10 cellular contexts compared by ENCODE assay signal in genomic region chr12:57834086-57834876, GRCh38. TPM values are rescaled to one million over a fixed set of nuclear protein-coding genes. Genes with fewer than 3 reads are reported as not detected.
DNase-seq lines count a peak whose midpoint lies in the region; ATAC-seq and TF ChIP-seq lines count a peak whose summit lies in the region.
"Had no signal": no experiment of that assay in that cellular context is flagged by ENCODE, and none has a peak within 500 bp of the region (broad histone marks: within the 10 kb centered on the region; RNA-seq: fewer than 3 reads in every experiment).

No MANE protein-coding gene starts in this region.

- H4K20me1 ChIP-seq in IMR-90 (ENCODE audit: insufficient read depth, low read length), result peaks cover 98% of the 10 kb centered on the region
- peaks cover 92% of the 10 kb centered on the region for H4K20me1 ChIP-seq in osteoblast (ENCODE audit: insufficient read depth, low read length)

- CTCF ChIA-PET in CD8-positive, alpha-beta memory T cell (lab: Charles Lee), result interaction anchor here (1.4 to 7.3 kb wide), 4 partner anchors 8 to 70 kb away, joined by 3 to 78 read pairs (median 10); partner anchors contain the start of gene CTDSP2
- CTCF ChIA-PET in IMR-90 (lab: Yijun Ruan, JAX), result no interaction called here

- H2BK15ac ChIP-seq in IMR-90 (ENCODE audit: low read depth, low read length), result no peak overlapping the region

- ATAC-seq in IMR-90 (ENCODE audit: low read depth) (no peak), GM21515 (IDR thresholded peaks at IDR 0.05; ENCODE audit: unreplicated experiment) (no peak), GM21390 (IDR thresholded peaks at IDR 0.05; ENCODE audit: unreplicated experiment) (no peak)
- ATAC-seq in activated naive CD8-positive, alpha-beta T cell treated with anti-CD3 and anti-CD28 coated beads, Interleukin-2, amount 10 ng/mL, durations not matched to agents 7 days and 5 days (ENCODE audit: low read depth), result no peak

- no peak overlapping the region for H4K5ac ChIP-seq in IMR-90 (ENCODE audit: low read depth, low read length)

- H2AFZ ChIP-seq in IMR-90 (replicated peaks; ENCODE audit: low read length, poor library complexity) (no peak overlapping the region), osteoblast (ENCODE audit: low read length) (no peak overlapping the region)

- no peak overlapping the region for H2AK5ac ChIP-seq in IMR-90 (ENCODE audit: low read depth, low read length)

- H3K27ac ChIP-seq in CD8-positive, alpha-beta memory T cell (ENCODE audit: low read depth, low read length), result no peak overlapping the region
- H3K27ac ChIP-seq in IMR-90 (ENCODE audit: insufficient read depth, low read length) (no peak overlapping the region), osteoblast (ENCODE audit: low read depth, low read length) (peak overlapping the region; percentile 45)

- H2BK20ac ChIP-seq in IMR-90 (ENCODE audit: low read depth, low read length), result no peak overlapping the region

- H3K27me3 ChIP-seq in CD8-positive, alpha-beta memory T cell (ENCODE audit: insufficient read depth, low read length, poor library complexity, severe bottlenecking), result no peaks in the 10 kb centered on the region
- H3K27me3 ChIP-seq in IMR-90 (ENCODE audit: control insufficient read depth, insufficient read depth, low read length) (no peaks in the 10 kb centered on the region), osteoblast (ENCODE audit: insufficient read depth, low read length) (no peaks in the 10 kb centered on the region)

- intact Hi-C loops in IMR-90 (cut with micrococcal nuclease), result no loop called here

- no peak overlapping the region for H3K18ac ChIP-seq in IMR-90 (ENCODE audit: low read depth, low read length)

- peaks cover 76 to 91% (median 84%) of the 10 kb centered on the region in 3 donors for H3K4me1 Mint-ChIP-seq in CD8-positive, alpha-beta memory T cell
- H3K4me1 Mint-ChIP-seq in activated naive CD8-positive, alpha-beta T cell treated with anti-CD3 and anti-CD28 coated beads, Interleukin-2, amount 10 ng/mL, durations not matched to agents 7 days and 5 days, result peaks cover 65% of the 10 kb centered on the region
- peaks cover 49% of the 10 kb centered on the region for H3K4me1 Mint-ChIP-seq in T-helper 2 cell treated with Interferon-gamma antibody and Interleukin-4, amounts not matched to agents 5 μg/mL and 100 μg/mL, for 36 hours (ENCODE audit: low read depth)

- no peak overlapping the region for H4K8ac ChIP-seq in IMR-90 (ENCODE audit: low read depth in 2 of 2, low read length in 2 of 2)

- DNase-seq in CD8-positive, alpha-beta memory T cell, result no peak
- DNase-seq in IMR-90, result no peak
- no peak for DNase-seq in activated naive CD8-positive, alpha-beta T cell treated with anti-CD3 and anti-CD28 coated beads, Interleukin-2, amount 10 ng/mL, durations not matched to agents 7 days and 5 days
- DNase-seq in osteoblast (ENCODE audit: insufficient read length, low spot score, missing footprints), result no peak
- no peak for DNase-seq in KG1 (lab: John Stamatoyannopoulos, UW)
- no peak for DNase-seq in T-helper 2 cell treated with Interferon-gamma antibody and Interleukin-4, amounts not matched to agents 5 μg/mL and 100 μg/mL, for 36 hours (ENCODE audit: low spot score)
- DNase-seq: activated effector memory CD4-positive, alpha-beta T cell treated with Interleukin-2 at 50 U/mL for 16 hours; GDM1 had no signal

- peaks cover 98% of the 10 kb centered on the region for H3K79me2 ChIP-seq in osteoblast (ENCODE audit: insufficient read depth, low read length)

- in situ Hi-C loops in IMR-90 (cut with MboI; ENCODE audit: low sequenced_read_pairs), result no loop called here

- no peak overlapping the region; the same call in 1 of the 2 replicates for H3K23ac ChIP-seq in IMR-90 (ENCODE audit: low read depth, low read length)

- H3K4me2 ChIP-seq in IMR-90 (ENCODE audit: low read depth, low read length) (no peak overlapping the region), osteoblast (ENCODE audit: insufficient read depth, low read length) (no peak overlapping the region)

- no peak overlapping the region for H3K4me3 ChIP-seq in CD8-positive, alpha-beta memory T cell (ENCODE audit: low read length)
- H3K4me3 ChIP-seq in IMR-90 (ENCODE audit: insufficient read depth, low read depth, low read length) (no peak overlapping the region), osteoblast (ENCODE audit: insufficient read depth, low read length) (no peak overlapping the region)

- H3K14ac ChIP-seq in IMR-90 (replicated peaks; ENCODE audit: low read depth, low read length), result no peak overlapping the region

- WGBS in IMR-90 (ENCODE audit: extremely low coverage in 2 of 2, insufficient read length in 1 of 2), 2 experiments, result no CpG with 5 or more reads among the region's 1 CpG

- no peak for TF ChIP-seq RAD21 in IMR-90 (IDR thresholded peaks at IDR 0.05; ENCODE audit: low read length)

- peak overlapping the region; percentile 60 to 98 (median 91) for H3K27ac Mint-ChIP-seq in CD8-positive, alpha-beta memory T cell
- peak overlapping the region; percentile 93 for H3K27ac Mint-ChIP-seq in activated naive CD8-positive, alpha-beta T cell treated with anti-CD3 and anti-CD28 coated beads, Interleukin-2, amount 10 ng/mL, durations not matched to agents 7 days and 5 days
- H3K27ac Mint-ChIP-seq in T-helper 2 cell treated with Interferon-gamma antibody and Interleukin-4, amounts not matched to agents 5 μg/mL and 100 μg/mL, for 36 hours, result no peak overlapping the region

- H2AK9ac ChIP-seq in IMR-90 (replicated peaks; ENCODE audit: low read depth, low read length, poor library complexity), result no peak overlapping the region

- peak overlapping the region in 6 of 7 donors; percentile 10 to 80 (median 44) for H3K4me3 Mint-ChIP-seq in CD8-positive, alpha-beta memory T cell
- H3K4me3 Mint-ChIP-seq in activated naive CD8-positive, alpha-beta T cell treated with anti-CD3 and anti-CD28 coated beads, Interleukin-2, amount 10 ng/mL, durations not matched to agents 7 days and 5 days, result peak overlapping the region; percentile 22
- no peak overlapping the region for H3K4me3 Mint-ChIP-seq in T-helper 2 cell treated with Interferon-gamma antibody and Interleukin-4, amounts not matched to agents 5 μg/mL and 100 μg/mL, for 36 hours

- 0 out of 2 replicates have a peak overlapping the region, but pooled peaks have one; percentile 29 for H3K4ac ChIP-seq in IMR-90 (ENCODE audit: low read depth, low read length)

- H3K56ac ChIP-seq in IMR-90 (ENCODE audit: extremely low read depth, insufficient read depth, low read length), result no peak overlapping the region

- TF ChIP-seq POLR2A in IMR-90 (IDR thresholded peaks at IDR 0.05; ENCODE audit: low read depth, low read length), result no peak

- dilution Hi-C loops in IMR-90 (cut with HindIII; ENCODE audit: low sequenced_read_pairs, unreplicated experiment), result no loop called here

- H3K9me3 Mint-ChIP-seq in CD8-positive, alpha-beta memory T cell, result no peaks in the 10 kb centered on the region
- no peaks in the 10 kb centered on the region for H3K9me3 Mint-ChIP-seq in activated naive CD8-positive, alpha-beta T cell treated with anti-CD3 and anti-CD28 coated beads, Interleukin-2, amount 10 ng/mL, durations not matched to agents 7 days and 5 days
- no peaks in the 10 kb centered on the region for H3K9me3 Mint-ChIP-seq in T-helper 2 cell treated with Interferon-gamma antibody and Interleukin-4, amounts not matched to agents 5 μg/mL and 100 μg/mL, for 36 hours

- H2BK120ac ChIP-seq in IMR-90 (ENCODE audit: low read depth, low read length), result no peak overlapping the region

- H3K9me1 ChIP-seq in IMR-90 (ENCODE audit: insufficient read depth, low read length), result peaks cover 57% of the 10 kb centered on the region

- peaks cover 0 to 14% (median 5%) of the 10 kb centered on the region in 3 donors for H3K36me3 Mint-ChIP-seq in CD8-positive, alpha-beta memory T cell
- peaks cover 1% of the 10 kb centered on the region for H3K36me3 Mint-ChIP-seq in activated naive CD8-positive, alpha-beta T cell treated with anti-CD3 and anti-CD28 coated beads, Interleukin-2, amount 10 ng/mL, durations not matched to agents 7 days and 5 days
- H3K36me3 Mint-ChIP-seq in T-helper 2 cell treated with Interferon-gamma antibody and Interleukin-4, amounts not matched to agents 5 μg/mL and 100 μg/mL, for 36 hours (ENCODE audit: low read depth), result peaks cover 7% of the 10 kb centered on the region

- H3K4me1 ChIP-seq in CD8-positive, alpha-beta memory T cell (ENCODE audit: insufficient read depth, low read length), result peaks cover 93% of the 10 kb centered on the region
- H3K4me1 ChIP-seq in IMR-90 (ENCODE audit: control insufficient read depth, insufficient read depth, low read length) (peaks cover 63% of the 10 kb centered on the region), osteoblast (ENCODE audit: insufficient read depth, low read length) (peaks cover 67% of the 10 kb centered on the region)

- H2BK5ac ChIP-seq in IMR-90 (ENCODE audit: low read depth, low read length, poor library complexity, severe bottlenecking), result no peak overlapping the region

- H3K9ac ChIP-seq in IMR-90 (ENCODE audit: low read depth, low read length), result no peak overlapping the region

- BruUV-seq in IMR-90 (replicated peaks; lab: Mats Ljungman, UMichigan), result no TSS peak

- H3K36me3 ChIP-seq in CD8-positive, alpha-beta memory T cell (ENCODE audit: insufficient read depth, low read length), result peaks cover 1% of the 10 kb centered on the region
- H3K36me3 ChIP-seq in IMR-90 (ENCODE audit: control insufficient read depth, insufficient read depth, low read length) (peaks cover 18% of the 10 kb centered on the region), osteoblast (ENCODE audit: insufficient read depth, low read length) (peaks cover 15% of the 10 kb centered on the region)

- POLR2A ChIA-PET in CD8-positive, alpha-beta memory T cell (lab: Charles Lee), result interaction anchor here (0.7 kb wide), 1 partner anchor 60 kb away, joined by 3 read pairs; no protein-coding TSS in a partner anchor
- POLR2A ChIA-PET in IMR-90 (lab: Charles Lee; ENCODE audit: unreplicated experiment), result no interaction called here
- POLR2A ChIA-PET in activated naive CD8-positive, alpha-beta T cell treated with anti-CD3 and anti-CD28 coated beads, Interleukin-2, amount 10 ng/mL, durations not matched to agents 7 days and 5 days (lab: Charles Lee), result interaction anchor here (0.8 to 1.5 kb wide), 2 partner anchors 51 to 107 kb away, joined by 3 to 4 read pairs; partner anchors contain the start of gene TSFM

- H4K91ac ChIP-seq in IMR-90 (ENCODE audit: insufficient read depth, low read depth, low read length), result no peak overlapping the region

- H3K9me3 ChIP-seq in CD8-positive, alpha-beta memory T cell (ENCODE audit: low read length), result no peaks in the 10 kb centered on the region
- H3K9me3 ChIP-seq in IMR-90 (ENCODE audit: control insufficient read depth, insufficient read depth, low read length) (no peaks in the 10 kb centered on the region), osteoblast (ENCODE audit: low read depth, low read length) (no peaks in the 10 kb centered on the region)

- peaks cover under 1 to 81% of the 10 kb centered on the region in 2 experiments; a peak in 3 of 4 replicates for H3K79me1 ChIP-seq in IMR-90 (ENCODE audit: low read depth in 1 of 2, low read length in 2 of 2)

- H3K27me3 Mint-ChIP-seq in CD8-positive, alpha-beta memory T cell, result peaks cover 0 to 2% of the 10 kb centered on the region in 2 donors
- no peaks in the 10 kb centered on the region for H3K27me3 Mint-ChIP-seq in activated naive CD8-positive, alpha-beta T cell treated with anti-CD3 and anti-CD28 coated beads, Interleukin-2, amount 10 ng/mL, durations not matched to agents 7 days and 5 days
- no peaks in the 10 kb centered on the region for H3K27me3 Mint-ChIP-seq in T-helper 2 cell treated with Interferon-gamma antibody and Interleukin-4, amounts not matched to agents 5 μg/mL and 100 μg/mL, for 36 hours (ENCODE audit: low read depth)

- no peak for TF ChIP-seq CTCF in IMR-90 (conservative IDR thresholded peaks at IDR 0.05; ENCODE audit: low read depth, low read length)
- TF ChIP-seq CTCF in osteoblast (IDR thresholded peaks at IDR 0.05; ENCODE audit: extremely low read depth, low read depth, low read length), result no peak

RNA-seq across cellular contexts. Expression of gene CTDSP2, which starts 12.2 kb away (rescaled TPM):
- 10 to 100 TPM; 72.8 to 76.4 TPM for total RNA-seq in CD8-positive, alpha-beta memory T cell
- polyA plus RNA-seq in CD8-positive, alpha-beta memory T cell, result 55.0 TPM
- 79.4 and 114 TPM in 2 replicates for total RNA-seq in IMR-90 (2012; rRNA removed)
- polyA plus RNA-seq in IMR-90 (2012; rRNA removed), result 150 and 156 TPM in 2 replicates
- 134 and 187 TPM in 2 replicates for polyA plus RNA-seq in IMR-90 (2012; cell fraction: cytosol; rRNA removed)
- 152 and 213 TPM in 2 replicates for polyA plus RNA-seq in IMR-90 (2012; cell fraction: nucleus; rRNA removed; ENCODE audit: low replicate concordance)
- total RNA-seq in activated naive CD8-positive, alpha-beta T cell treated with anti-CD3 and anti-CD28 coated beads, Interleukin-2, amount 10 ng/mL, durations not matched to agents 7 days and 5 days, result 100 to 1,000 TPM; 161 TPM
- 105 and 116 TPM in 2 replicates for total RNA-seq in osteoblast

RNA-seq across cellular contexts. Expression of gene AVIL, which starts 15.7 kb away (rescaled TPM):
- total RNA-seq in CD8-positive, alpha-beta memory T cell, result 1 to 10 TPM; 2.3 to 2.5 TPM
- 0.40 TPM for polyA plus RNA-seq in CD8-positive, alpha-beta memory T cell
- total RNA-seq in IMR-90 (2012; rRNA removed) (1.1 and 1.3 TPM in 2 replicates), osteoblast (5.4 and 7.1 TPM in 2 replicates)
- 2.1 and 2.5 TPM in 2 replicates for polyA plus RNA-seq in IMR-90 (2012; rRNA removed)
- polyA plus RNA-seq in IMR-90 (2012; cell fraction: cytosol; rRNA removed), result 0.37 and 0.42 TPM in 2 replicates
- polyA plus RNA-seq in IMR-90 (2012; cell fraction: nucleus; rRNA removed; ENCODE audit: low replicate concordance), result 8.3 and 25.0 TPM in 2 replicates
- total RNA-seq in activated naive CD8-positive, alpha-beta T cell treated with anti-CD3 and anti-CD28 coated beads, Interleukin-2, amount 10 ng/mL, durations not matched to agents 7 days and 5 days, result 1 to 10 TPM; 5.0 to 7.1 TPM

RNA-seq across cellular contexts. Expression of gene TSFM, which starts 51.7 kb away (rescaled TPM):
- total RNA-seq in CD8-positive, alpha-beta memory T cell, result 10 to 100 TPM; 64.0 to 69.0 TPM
- polyA plus RNA-seq in CD8-positive, alpha-beta memory T cell, result 32.6 TPM
- 10.8 and 11.5 TPM in 2 replicates for total RNA-seq in IMR-90 (2012; rRNA removed)
- polyA plus RNA-seq in IMR-90 (2012; rRNA removed), result 14.0 and 16.3 TPM in 2 replicates
- polyA plus RNA-seq in IMR-90 (2012; cell fraction: cytosol; rRNA removed), result 14.2 and 27.2 TPM in 2 replicates
- 9.2 and 13.7 TPM in 2 replicates for polyA plus RNA-seq in IMR-90 (2012; cell fraction: nucleus; rRNA removed; ENCODE audit: low replicate concordance)
- 10 to 100 TPM; 23.0 to 24.4 TPM for total RNA-seq in activated naive CD8-positive, alpha-beta T cell treated with anti-CD3 and anti-CD28 coated beads, Interleukin-2, amount 10 ng/mL, durations not matched to agents 7 days and 5 days
- total RNA-seq in osteoblast, result 18.1 and 18.3 TPM in 2 replicates
